In the genomic region with DNA sequence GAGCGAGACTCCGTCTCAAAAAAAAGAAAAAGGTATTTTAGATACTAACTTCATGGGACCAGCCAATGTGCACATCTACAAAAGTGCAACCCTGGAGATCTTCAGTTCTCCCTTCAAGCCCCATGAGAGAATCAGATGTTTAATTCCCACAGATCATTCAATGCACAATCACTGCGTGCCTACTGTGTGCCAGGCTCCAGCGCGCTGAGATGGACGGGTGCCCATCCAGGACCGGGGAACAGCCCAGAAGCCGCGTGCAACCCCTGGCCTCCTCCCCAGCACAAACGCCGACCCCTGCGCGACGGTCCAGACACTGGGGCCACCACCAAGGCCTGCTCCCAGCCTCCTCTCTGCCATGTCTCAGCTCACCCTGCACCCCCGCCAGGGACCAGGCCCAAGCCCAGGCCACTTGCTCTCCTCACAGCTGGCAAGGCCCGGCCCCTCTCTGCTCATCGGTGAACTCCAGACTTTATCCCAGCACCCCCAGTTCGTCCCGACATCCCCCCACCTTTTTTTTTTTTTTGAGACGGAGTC, we compare ENCODE assay signal across 3 cellular contexts.
A peak's percentile ranks its signal among the peaks of the same experiment; 100 is the strongest.
TF ChIP-seq lines count a peak whose summit lies in the region.

No MANE protein-coding gene starts in this region.

TF ChIP-seq in SK-N-SH, 30 proteins besides CTCF, POLR2A, EP300 and RAD21:
- TF ChIP-seq RXRA (IDR thresholded peaks at IDR 0.05; ENCODE audit: borderline replicate concordance, low read depth) (no peak), NRF1 (IDR thresholded peaks at IDR 0.05; ENCODE audit: low read depth, low read length) (no peak), USF1 (IDR thresholded peaks at IDR 0.05; ENCODE audit: borderline replicate concordance, low read depth) (no peak), MEF2A (IDR thresholded peaks at IDR 0.05; ENCODE audit: borderline replicate concordance, low read depth) (no peak), TAF1 (IDR thresholded peaks at IDR 0.05; ENCODE audit: borderline replicate concordance, low read depth, low read length) (no peak), GATA2 (CRISPR knock-in tag; IDR thresholded peaks at IDR 0.05) (no peak), JUND (IDR thresholded peaks at IDR 0.05) (no peak), NFIC (IDR thresholded peaks at IDR 0.05; ENCODE audit: borderline replicate concordance) (no peak), GABPA (IDR thresholded peaks at IDR 0.05; ENCODE audit: low read depth) (no peak), MXI1 (IDR thresholded peaks at IDR 0.05; ENCODE audit: low read depth, low read length) (no peak), CHD2 (IDR thresholded peaks at IDR 0.05; ENCODE audit: low read length, partially characterized antibody) (no peak), FOXM1 (IDR thresholded peaks at IDR 0.05; ENCODE audit: low read depth) (no peak), IRF3 (IDR thresholded peaks at IDR 0.05; ENCODE audit: low read depth, low read length) (no peak), EZH2phosphoT487 (IDR thresholded peaks at IDR 0.05; ENCODE audit: borderline replicate concordance, low read depth) (no peak), RCOR1 (IDR thresholded peaks at IDR 0.05; ENCODE audit: low read length) (no peak), TEAD4 (IDR thresholded peaks at IDR 0.05; ENCODE audit: borderline replicate concordance, insufficient read depth) (no peak), SIN3A (IDR thresholded peaks at IDR 0.05; ENCODE audit: borderline replicate concordance, low read depth, low read length) (no peak)

TF ChIP-seq in SK-N-SH treated with all-trans-retinoic acid at 6 μM for 48 hours, 23 proteins besides CTCF, POLR2A, EP300 and RAD21:
- TF ChIP-seq, protein P1, sequence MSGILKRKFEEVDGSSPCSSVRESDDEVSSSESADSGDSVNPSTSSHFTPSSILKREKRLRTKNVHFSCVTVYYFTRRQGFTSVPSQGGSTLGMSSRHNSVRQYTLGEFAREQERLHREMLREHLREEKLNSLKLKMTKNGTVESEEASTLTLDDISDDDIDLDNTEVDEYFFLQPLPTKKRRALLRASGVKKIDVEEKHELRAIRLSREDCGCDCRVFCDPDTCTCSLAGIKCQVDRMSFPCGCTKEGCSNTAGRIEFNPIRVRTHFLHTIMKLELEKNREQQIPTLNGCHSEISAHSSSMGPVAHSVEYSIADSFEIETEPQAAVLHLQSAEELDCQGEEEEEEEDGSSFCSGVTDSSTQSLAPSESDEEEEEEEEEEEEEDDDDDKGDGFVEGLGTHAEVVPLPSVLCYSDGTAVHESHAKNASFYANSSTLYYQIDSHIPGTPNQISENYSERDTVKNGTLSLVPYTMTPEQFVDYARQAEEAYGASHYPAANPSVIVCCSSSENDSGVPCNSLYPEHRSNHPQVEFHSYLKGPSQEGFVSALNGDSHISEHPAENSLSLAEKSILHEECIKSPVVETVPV (CRISPR knock-in tag; IDR thresholded peaks at IDR 0.05): no peak
- TF ChIP-seq ZNF70 (CRISPR knock-in tag; IDR thresholded peaks at IDR 0.05) (no peak), ISL1 (CRISPR knock-in tag; IDR thresholded peaks at IDR 0.05) (no peak), SNAI2 (CRISPR knock-in tag; IDR thresholded peaks at IDR 0.05) (no peak), ZFP30 (CRISPR knock-in tag; IDR thresholded peaks at IDR 0.05) (no peak), BACH2 (CRISPR knock-in tag; IDR thresholded peaks at IDR 0.05; ENCODE audit: borderline replicate concordance) (no peak), CREB5 (CRISPR knock-in tag; IDR thresholded peaks at IDR 0.05; ENCODE audit: low read depth) (no peak), ZFP3 (CRISPR knock-in tag; IDR thresholded peaks at IDR 0.05) (no peak), CSDC2 (CRISPR knock-in tag; IDR thresholded peaks at IDR 0.05) (no peak), TOX (CRISPR knock-in tag; IDR thresholded peaks at IDR 0.05; ENCODE audit: borderline replicate concordance) (no peak), ZNF565 (CRISPR knock-in tag; conservative IDR thresholded peaks at IDR 0.05; ENCODE audit: low read depth) (no peak)

TF ChIP-seq in HepG2, 621 proteins besides CTCF, POLR2A, EP300 and RAD21:
- TF ChIP-seq AGO1 (IDR thresholded peaks at IDR 0.05; ENCODE audit: low read depth, low read length, poor library complexity, severe bottlenecking) (peak; percentile 6), ZNF121 (CRISPR knock-in tag; IDR thresholded peaks at IDR 0.05) (no peak), RBFOX2 (IDR thresholded peaks at IDR 0.05; ENCODE audit: low read depth, low read length) (0 out of 2 replicates have a peak, but pooled peaks have one; percentile 31)
